8 cellular contexts compared by ENCODE assay signal in the genomic region with DNA sequence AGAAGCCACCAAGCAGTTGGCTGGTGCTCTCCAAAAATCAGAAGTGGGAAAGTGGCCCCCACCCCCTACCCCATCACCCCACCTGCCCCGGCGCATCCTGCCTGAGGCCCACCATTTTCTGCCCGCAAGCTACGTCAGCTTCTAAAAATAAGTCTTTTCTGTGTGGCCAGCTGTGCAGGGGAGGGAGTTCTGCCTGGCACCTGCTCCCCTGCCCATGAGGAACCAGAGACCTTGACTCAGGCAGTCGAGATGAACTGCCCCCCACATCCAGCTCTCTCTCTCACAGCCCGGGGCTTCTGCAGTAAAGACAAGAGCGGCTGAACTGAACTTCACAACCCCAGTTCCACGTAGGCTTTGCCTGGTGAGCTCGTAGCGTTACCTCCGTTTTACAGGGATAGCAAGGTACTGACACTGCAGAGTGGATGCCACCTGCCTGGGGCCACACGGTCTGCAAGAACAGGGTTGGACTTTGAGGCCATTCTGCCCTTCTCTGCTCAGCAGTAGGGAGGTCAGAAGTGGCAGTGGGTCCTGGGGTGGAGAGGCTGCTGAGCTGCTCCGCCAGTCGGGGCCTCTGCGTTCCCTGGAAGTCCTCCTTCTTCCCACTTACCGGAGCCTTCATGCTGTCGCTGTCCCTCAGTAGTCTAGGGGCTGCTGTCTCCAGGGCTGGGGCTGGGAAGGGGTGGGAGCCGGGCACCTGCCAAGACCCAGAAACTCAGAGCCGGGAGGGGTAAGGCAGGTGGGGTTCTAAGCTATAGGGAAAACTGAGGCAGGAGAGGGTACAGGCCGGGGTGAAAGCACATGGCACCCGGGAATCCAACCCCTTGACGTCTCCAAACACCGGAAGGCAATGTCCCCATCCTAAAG. TPM values are rescaled to one million over a fixed set of nuclear protein-coding genes. Genes with fewer than 3 reads are reported as not detected.
DNase-seq lines count a peak whose midpoint lies in the region; ATAC-seq and TF ChIP-seq lines count a peak whose summit lies in the region.

No MANE protein-coding gene starts in this region.

- H2AFZ ChIP-seq in H9 (ENCODE audit: low read length): no peak overlapping the region

- H2BK15ac ChIP-seq in H9 (ENCODE audit: low read depth, low read length): no peak overlapping the region

- TF ChIP-seq CTCF in H9 (conservative IDR thresholded peaks at IDR 0.05) (no peak), right atrium auricular region (IDR thresholded peaks at IDR 0.05) (no peak), spleen (IDR thresholded peaks at IDR 0.05 in 8 of 11, conservative IDR thresholded peaks at IDR 0.05 in 3 of 11) (no peak)

- no peak overlapping the region for H2BK5ac ChIP-seq in H9 (ENCODE audit: insufficient read length, low read length)

- H2BK120ac ChIP-seq in H9 (ENCODE audit: low read depth, low read length, poor library complexity, severe bottlenecking): no peak overlapping the region

- H3K4me1 Mint-ChIP-seq in H9: peaks cover 15 to 17% of the 10 kb centered on the region in 2 experiments
- H3K4me1 Mint-ChIP-seq in activated CD8-positive, alpha-beta T cell treated with anti-CD3 and anti-CD28 coated beads, Interleukin-2, amount 10 ng/mL, durations not matched to agents 7 days and 5 days (ENCODE audit: low read depth): peaks cover 76% of the 10 kb centered on the region

- H3K27ac ChIP-seq in BLaER1 (peak overlapping the region; percentile 98), H9 (ENCODE audit: insufficient read length, low read depth, low read length) (no peak overlapping the region), right atrium auricular region (peak overlapping the region; percentile 69 to 72), spleen (peak overlapping the region; percentile 22 to 91 (median 86))

- peaks cover 40% of the 10 kb centered on the region for H3K36me3 ChIP-seq in BLaER1
- peaks cover 14% of the 10 kb centered on the region for H3K36me3 ChIP-seq in right atrium auricular region
- peaks cover 3 to 41% (median 24%) of the 10 kb centered on the region in 6 donors for H3K36me3 ChIP-seq in spleen

- DNase-seq in H9 (no peak), right atrium auricular region (ENCODE audit: low spot score) (no peak), spleen (peak; percentile 88), SIG-M5 (lab: John Stamatoyannopoulos, UW) (no peak), DMS114 treated with DMSO at 0.1 percent for 48 hours (lab: John Stamatoyannopoulos, UW; ENCODE audit: unreplicated experiment) (no peak), hepatic stellate cell (ENCODE audit: low spot score) (no peak)
- peak; percentile 80 for DNase-seq in activated CD8-positive, alpha-beta T cell treated with anti-CD3 and anti-CD28 coated beads, Interleukin-2, amount 10 ng/mL, durations not matched to agents 7 days and 5 days

- H4K8ac ChIP-seq in H9 (replicated peaks; ENCODE audit: insufficient read length, low read depth, low read length): no peak overlapping the region

- H4K91ac ChIP-seq in H9 (ENCODE audit: insufficient read length, low read depth, low read length): no peak overlapping the region

- no peak overlapping the region for H3K56ac ChIP-seq in H9 (ENCODE audit: insufficient read length, low read depth, low read length)

- H3K79me2 ChIP-seq in H9 (ENCODE audit: insufficient read depth, low read length): no peaks in the 10 kb centered on the region

- H3T11ph ChIP-seq in H9 (ENCODE audit: low read length): no peak overlapping the region

- H3K23me2 ChIP-seq in H9 (ENCODE audit: insufficient read length, low read depth, low read length, poor library complexity, severe bottlenecking): peaks cover 5% of the 10 kb centered on the region

- no peak overlapping the region for H3K23ac ChIP-seq in H9 (ENCODE audit: insufficient read length, low read depth, low read length)

- H3K9ac ChIP-seq in BLaER1 (peak overlapping the region; percentile 98), H9 (ENCODE audit: extremely low read depth, insufficient read length, low read length) (no peak overlapping the region)

- no peak overlapping the region for H2AK5ac ChIP-seq in H9 (ENCODE audit: insufficient read length, low read length)

- H3K36me3 Mint-ChIP-seq in H9 (ENCODE audit: insufficient read depth in 1 of 3, low read depth in 3 of 3): peaks cover 7 to 16% (median 7%) of the 10 kb centered on the region in 3 experiments
- H3K36me3 Mint-ChIP-seq in activated CD8-positive, alpha-beta T cell treated with anti-CD3 and anti-CD28 coated beads, Interleukin-2, amount 10 ng/mL, durations not matched to agents 7 days and 5 days (ENCODE audit: low read depth): peaks cover 29% of the 10 kb centered on the region

- H3K9me3 ChIP-seq in BLaER1 (no peaks in the 10 kb centered on the region), H9 (ENCODE audit: control insufficient read depth, low read depth, low read length) (no peaks in the 10 kb centered on the region), right atrium auricular region (no peaks in the 10 kb centered on the region), spleen (no peaks in the 10 kb centered on the region)

- CTCF ChIA-PET in activated CD8-positive, alpha-beta T cell treated with anti-CD3 and anti-CD28 coated beads, Interleukin-2, amount 10 ng/mL, durations not matched to agents 7 days and 5 days (lab: Charles Lee): interaction anchor here (0.8 to 5.2 kb wide), 19 partner anchors 10 to 390 kb away, joined by 3 to 34 read pairs (median 4); a partner anchor contains a TSS

- no peak overlapping the region for H3K18ac ChIP-seq in H9 (ENCODE audit: insufficient read length, low read depth, low read length)

- TF ChIP-seq POLR2A in spleen (IDR thresholded peaks at IDR 0.05): peak in 1 of 3 donors; percentile 67

- intact Hi-C loops in spleen (cut with DNase I; ENCODE audit: low total_unique reads): no loop called here

- H3K4me3 ChIP-seq in BLaER1 (peak overlapping the region; percentile 94), right atrium auricular region (peak overlapping the region; percentile 75 to 84), spleen (peak overlapping the region; percentile 69 to 94 (median 76))

- WGBS in H9 (ENCODE audit: extremely low coverage, insufficient read length, low lambda C conversion rate): no CpG with 5 or more reads among the region's 23 CpGs
- 14 to 21% (median 18%) methylated on average over 21 to 23 of the region's 23 CpGs for WGBS in spleen, 5 donors

- H3K4me2 ChIP-seq in BLaER1 (peak overlapping the region; percentile 90), H9 (ENCODE audit: insufficient read depth, insufficient read length, low read length) (peak overlapping the region; percentile 61)

- H3K4me1 ChIP-seq in BLaER1 (peaks cover 85% of the 10 kb centered on the region), H9 (ENCODE audit: insufficient read depth, low read length) (peaks cover 2% of the 10 kb centered on the region; the same call in 1 of the 2 replicates), right atrium auricular region (peaks cover 0 to 51% of the 10 kb centered on the region in 2 donors), spleen (peaks cover 44 to 98% (median 79%) of the 10 kb centered on the region in 6 donors)

- peaks cover 27% of the 10 kb centered on the region for H4K20me1 ChIP-seq in BLaER1
- H4K20me1 ChIP-seq in H9 (ENCODE audit: control insufficient read depth, insufficient read depth, insufficient read length): peaks cover 2% of the 10 kb centered on the region

- peak overlapping the region in 1 of 3 experiments; percentile 62; a peak in 1 of 7 replicates for H3K27ac Mint-ChIP-seq in H9
- H3K27ac Mint-ChIP-seq in activated CD8-positive, alpha-beta T cell treated with anti-CD3 and anti-CD28 coated beads, Interleukin-2, amount 10 ng/mL, durations not matched to agents 7 days and 5 days: peak overlapping the region; percentile 95

- peak overlapping the region; percentile 67 to 88 for H3K4me3 Mint-ChIP-seq in H9
- H3K4me3 Mint-ChIP-seq in activated CD8-positive, alpha-beta T cell treated with anti-CD3 and anti-CD28 coated beads, Interleukin-2, amount 10 ng/mL, durations not matched to agents 7 days and 5 days: peak overlapping the region; percentile 89

- peak; percentile 20 for ATAC-seq in activated CD8-positive, alpha-beta T cell treated with anti-CD3 and anti-CD28 coated beads, Interleukin-2, amount 10 ng/mL, durations not matched to agents 7 days and 5 days

- H3K27me3 Mint-ChIP-seq in H9 (ENCODE audit: low read depth): peaks cover 13% of the 10 kb centered on the region
- H3K27me3 Mint-ChIP-seq in activated CD8-positive, alpha-beta T cell treated with anti-CD3 and anti-CD28 coated beads, Interleukin-2, amount 10 ng/mL, durations not matched to agents 7 days and 5 days (ENCODE audit: low read depth): no peaks in the 10 kb centered on the region

- no peaks in the 10 kb centered on the region for H3K79me1 ChIP-seq in H9 (ENCODE audit: insufficient read depth, low read depth, low read length, poor library complexity, severe bottlenecking)

- H2BK12ac ChIP-seq in H9 (ENCODE audit: insufficient read length, low read depth, low read length): no peak overlapping the region

- no peak overlapping the region for H3K4ac ChIP-seq in H9 (ENCODE audit: low read depth, low read length)

- H4K5ac ChIP-seq in H9 (ENCODE audit: insufficient read length, low read depth, low read length): no peak overlapping the region

- POLR2A ChIA-PET in activated CD8-positive, alpha-beta T cell treated with anti-CD3 and anti-CD28 coated beads, Interleukin-2, amount 10 ng/mL, durations not matched to agents 7 days and 5 days (lab: Charles Lee): interaction anchor here (0.5 to 6.7 kb wide), 15 partner anchors 11 to 465 kb away, joined by 3 to 81 read pairs (median 4); a partner anchor contains a TSS

- no peak overlapping the region for H3K14ac ChIP-seq in H9 (ENCODE audit: insufficient read depth, low read length)

- H3K27me3 ChIP-seq in BLaER1 (no peaks in the 10 kb centered on the region), H9 (ENCODE audit: insufficient read depth, low read length) (peaks cover 2% of the 10 kb centered on the region; the same call in 1 of the 2 replicates), right atrium auricular region (no peaks in the 10 kb centered on the region), spleen (replicated peaks in 1 of 7) (no peaks in the 10 kb centered on the region)

- no peaks in the 10 kb centered on the region; a peak in 1 of 5 replicates for H3K9me3 Mint-ChIP-seq in H9
- H3K9me3 Mint-ChIP-seq in activated CD8-positive, alpha-beta T cell treated with anti-CD3 and anti-CD28 coated beads, Interleukin-2, amount 10 ng/mL, durations not matched to agents 7 days and 5 days (ENCODE audit: insufficient read depth): no peaks in the 10 kb centered on the region

- H2BK20ac ChIP-seq in H9 (ENCODE audit: low read depth, low read length, poor library complexity, severe bottlenecking): no peak overlapping the region

RNA-seq across cellular contexts. Expression of a gene that starts 0.8 kb away (rescaled TPM):
- total RNA-seq in H9 (2021) (15.4 and 16.5 TPM in 2 replicates), right atrium auricular region (10 to 100 TPM; 31.7 to 59.0 TPM), spleen (10 to 100 TPM; 48.6 to 92.8 (median 65.8) TPM)
- 10 to 100 TPM; 37.0 to 39.7 TPM for total RNA-seq in activated CD8-positive, alpha-beta T cell treated with anti-CD3 and anti-CD28 coated beads, Interleukin-2, amount 10 ng/mL, durations not matched to agents 7 days and 5 days
- polyA plus RNA-seq in spleen: 10 to 100 TPM; 16.0 to 36.7 (median 19.5) TPM

RNA-seq across cellular contexts. Expression of a gene that starts 14.5 kb away (rescaled TPM):
- total RNA-seq in H9 (2021) (9.0 and 11.6 TPM in 2 replicates), right atrium auricular region (under 1 TPM in 1 of 2 donors, not detected in 1; 0.20 TPM), spleen (1 to 10 TPM in 2 of 7 donors, under 1 TPM in 3, not detected in 2; 0.46 to 3.6 (median 0.94) TPM)
- total RNA-seq in activated CD8-positive, alpha-beta T cell treated with anti-CD3 and anti-CD28 coated beads, Interleukin-2, amount 10 ng/mL, durations not matched to agents 7 days and 5 days: 1 to 10 TPM; 2.6 to 2.7 TPM
- under 1 TPM; 0.13 to 0.51 (median 0.42) TPM for polyA plus RNA-seq in spleen

RNA-seq across cellular contexts. Expression of a gene that starts 16.6 kb away (rescaled TPM):
- total RNA-seq in H9 (2021) (29.8 and 30.2 TPM in 2 replicates), right atrium auricular region (100 to 1,000 TPM in 1 of 2 donors, 10 to 100 TPM in 1; 68.2 to 106 TPM), spleen (100 to 1,000 TPM in 1 of 7 donors, 10 to 100 TPM in 6; 62.5 to 118 (median 75.9) TPM)
- total RNA-seq in activated CD8-positive, alpha-beta T cell treated with anti-CD3 and anti-CD28 coated beads, Interleukin-2, amount 10 ng/mL, durations not matched to agents 7 days and 5 days: 10 to 100 TPM; 68.6 to 77.6 TPM
- 10 to 100 TPM; 29.0 to 68.0 (median 31.7) TPM for polyA plus RNA-seq in spleen

RNA-seq across cellular contexts. Expression of a gene that starts 21.6 kb away (rescaled TPM):
- 44.7 and 46.1 TPM in 2 replicates for total RNA-seq in H9 (2021)
- 10 to 100 TPM; 47.9 to 53.8 TPM for total RNA-seq in activated CD8-positive, alpha-beta T cell treated with anti-CD3 and anti-CD28 coated beads, Interleukin-2, amount 10 ng/mL, durations not matched to agents 7 days and 5 days
- 10 to 100 TPM in 1 of 2 donors, 1 to 10 TPM in 1; 4.7 to 11.4 TPM for total RNA-seq in right atrium auricular region
- 10 to 100 TPM; 19.5 to 31.3 (median 25.2) TPM for total RNA-seq in spleen
- polyA plus RNA-seq in spleen: 10 to 100 TPM; 23.6 to 33.8 (median 28.1) TPM

RNA-seq across cellular contexts. Expression of a gene that starts 38.6 kb away (rescaled TPM):
- 31.6 and 41.9 TPM in 2 replicates for total RNA-seq in H9 (2021)
- 10 to 100 TPM; 22.4 to 30.4 TPM for total RNA-seq in activated CD8-positive, alpha-beta T cell treated with anti-CD3 and anti-CD28 coated beads, Interleukin-2, amount 10 ng/mL, durations not matched to agents 7 days and 5 days
- total RNA-seq in right atrium auricular region: 100 to 1,000 TPM; 263 to 398 TPM
- 10 to 100 TPM; 41.3 to 89.7 (median 59.7) TPM for total RNA-seq in spleen
- polyA plus RNA-seq in spleen: 10 to 100 TPM; 47.0 to 97.9 (median 82.7) TPM

Comparison
In these comparisons a context has a peak if more than half of its experiments do, and no peak if none do; other contexts are left out.
1. DNase-seq: peak in activated CD8-positive, alpha-beta T cell treated with anti-CD3 and anti-CD28 coated beads, Interleukin-2, amount 10 ng/mL, durations not matched to agents 7 days and 5 days (single experiment) and spleen (single experiment); none in H9 (single experiment), right atrium auricular region (single experiment), SIG-M5 (single experiment), DMS114 treated with DMSO at 0.1 percent for 48 hours (single experiment) and hepatic stellate cell (single experiment).
2. Peak in every context shown above with its lines, with median percentiles within 50 percentile points of each other: H3K4me3 ChIP-seq.